Comparison of ENCODE assay signal across 9 cellular contexts in the genomic region with DNA sequence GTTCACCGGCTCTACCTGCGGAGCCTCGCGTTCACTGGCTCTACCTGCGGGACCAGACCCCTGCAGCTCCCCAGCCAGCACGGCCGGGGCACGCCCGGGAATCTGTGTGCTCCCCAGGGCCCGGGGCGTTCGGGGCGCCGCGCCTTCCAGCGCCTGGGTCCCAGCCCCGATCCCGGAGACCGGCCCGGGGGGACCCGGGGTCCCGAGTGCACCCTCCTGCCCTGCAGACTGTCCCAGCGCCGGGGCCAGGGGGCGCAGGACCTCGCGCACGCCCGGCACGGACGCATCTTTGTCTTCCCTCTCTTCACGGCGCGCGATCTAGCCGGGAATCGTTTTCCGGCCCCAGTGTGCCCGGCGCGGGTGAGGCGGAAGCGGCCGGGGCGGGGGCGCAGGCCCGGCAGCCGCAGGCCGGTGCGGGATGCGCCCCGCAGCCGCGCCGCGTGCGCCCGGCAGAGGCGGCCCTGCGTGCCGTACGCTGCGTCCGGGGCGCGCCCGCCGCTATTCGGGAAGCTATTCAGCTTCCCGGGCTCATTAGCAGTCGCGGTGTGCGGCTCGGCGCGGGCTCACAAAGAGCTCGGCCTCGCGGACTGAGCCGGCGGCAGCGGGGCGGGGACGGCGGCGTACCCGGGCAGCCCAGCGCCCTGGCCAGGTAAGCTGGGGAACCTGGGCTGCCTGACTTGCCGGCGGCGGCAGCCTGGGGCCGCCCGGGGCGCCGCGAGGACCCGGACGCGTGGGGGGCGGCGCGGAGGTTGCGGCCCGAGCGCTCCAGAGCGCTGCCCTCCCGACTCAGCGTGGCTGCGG. TPM values are rescaled to one million over a fixed set of nuclear protein-coding genes. Genes with fewer than 3 reads are reported as not detected.
DNase-seq lines count a peak whose midpoint lies in the region; FAIRE-seq and TF ChIP-seq lines count a peak whose summit lies in the region.
"Had no signal": no experiment of that assay in that cellular context is flagged by ENCODE, and none has a peak within 500 bp of the region (broad histone marks: within the 10 kb centered on the region; RNA-seq: fewer than 3 reads in every experiment).

Gene APBA2, plus strand, starts transcription at position 345 of the 801 bp plus-strand sequence. CDS start 167,911 bp downstream, outside the sequence.

- FAIRE-seq in H54 (lab: Jason Lieb, UNC) (no peak), RCC 7860 (lab: Jason Lieb, UNC) (no peak)

- no peaks in the 10 kb centered on the region for H3K4me1 ChIP-seq in SJCRH30
- no peaks in the 10 kb centered on the region for H3K4me1 ChIP-seq in iPS-15b (ENCODE audit: control insufficient read depth, insufficient read depth, low read length)

- H3K4me3 ChIP-seq in SJCRH30 (peak within 1 kb of the TSS; percentile 64), iPS-15b (ENCODE audit: low read depth, low read length) (peak within 1 kb of the TSS; percentile 46)

- H3K27me3 ChIP-seq in SJCRH30 (no peaks in the 10 kb centered on the region; the same call in 1 of the 2 replicates), iPS-15b (ENCODE audit: control insufficient read depth, insufficient read depth, low read length) (peaks cover 27% of the 10 kb centered on the region)

- no peak within 1 kb of the TSS for H3K27ac ChIP-seq in SJCRH30

- H3K9me3 ChIP-seq in SJCRH30 (replicated peaks) (no peaks in the 10 kb centered on the region), iPS-15b (ENCODE audit: control insufficient read depth, insufficient read depth, low read length) (no peaks in the 10 kb centered on the region)

- no peak within 1 kb of the TSS for H3K9ac ChIP-seq in iPS-15b (ENCODE audit: low read depth, low read length)

- peak; percentile 25; the same call in 1 of the 2 replicates for TF ChIP-seq POLR2A in H54 (IDR thresholded peaks at IDR 0.05; ENCODE audit: low read depth, low read length)

- DNase-seq in H54 (ENCODE audit: insufficient read length, low spot score) (no peak), SJCRH30 (peak; percentile 22 to 35), amniotic epithelial cell (ENCODE audit: low read depth) (peak; percentile 22), RCC 7860 (ENCODE audit: low spot score) (no peak), NCI-H1105 treated with DMSO at 0.1 percent for 48 hours (lab: John Stamatoyannopoulos, UW) (no peak), dedifferentiated amniotic fluid mesenchymal stem cell (ENCODE audit: extremely low spot score) (no peak)
- peak; percentile 9 to 42 for DNase-seq in stimulated activated CD4-positive, alpha-beta T cell treated with anti-CD3 and anti-CD28 coated beads, Interleukin-15, amount 100 ng/mL, for 1 hour (ENCODE audit: low read depth in 1 of 2, low spot score in 1 of 2)
- DNase-seq: stimulated activated naive B cell treated with anti-CD40 and anti-IgM and Interleukin-4, amounts not matched to agents 10 μg/mL and 1 μg/mL and 100 μg/mL, for 72 hours had no signal

- H3K36me3 ChIP-seq in SJCRH30 = no peaks in the 10 kb centered on the region
- no peaks in the 10 kb centered on the region for H3K36me3 ChIP-seq in iPS-15b (ENCODE audit: control insufficient read depth, insufficient read depth, low read length)

RNA-seq across cellular contexts. Expression of gene APBA2, which starts in this region (rescaled TPM):
- 11.1 and 11.9 TPM in 2 replicates for total RNA-seq in SJCRH30 (2014; rRNA removed; shearing (Covaris generic))

Comparison
In these comparisons a context has a peak if more than half of its experiments do, and no peak if none do; other contexts are left out.
1. DNase-seq: peak in SJCRH30 (2 of 2), amniotic epithelial cell (single experiment) and stimulated activated CD4-positive, alpha-beta T cell treated with anti-CD3 and anti-CD28 coated beads, Interleukin-15, amount 100 ng/mL, for 1 hour (2 of 2); none in H54 (single experiment), RCC 7860 (single experiment), NCI-H1105 treated with DMSO at 0.1 percent for 48 hours (single experiment) and dedifferentiated amniotic fluid mesenchymal stem cell (single experiment).